Comparison of ENCODE assay signal across 28 cellular contexts in the genomic region with DNA sequence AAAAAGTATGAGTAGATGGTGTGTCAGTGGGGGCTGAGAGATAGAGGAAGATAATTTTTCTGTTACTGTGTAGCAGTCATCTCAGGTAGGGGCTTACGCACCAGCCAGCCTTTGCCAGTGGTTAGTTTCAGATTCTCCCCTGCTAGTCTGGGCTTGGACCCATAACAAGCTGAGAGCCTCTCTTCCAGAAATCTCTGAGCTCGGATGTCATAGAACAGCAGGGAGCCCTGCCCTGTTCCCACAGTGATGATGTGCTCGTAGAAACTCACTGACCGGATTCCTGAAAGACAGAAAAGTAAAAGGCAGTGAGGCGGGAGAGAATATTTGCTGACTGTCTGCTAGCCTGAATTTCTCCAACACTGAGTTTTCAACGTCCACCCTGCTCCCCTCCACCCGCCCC. TPM values are rescaled to one million over a fixed set of nuclear protein-coding genes. Genes with fewer than 3 reads are reported as not detected.
A peak's percentile ranks its signal among the peaks of the same experiment; 100 is the strongest.
DNase-seq lines count a peak whose midpoint lies in the region; ATAC-seq and TF ChIP-seq lines count a peak whose summit lies in the region.
"Had no signal": no experiment of that assay in that cellular context is flagged by ENCODE, and none has a peak within 500 bp of the region (broad histone marks: within the 10 kb centered on the region; RNA-seq: fewer than 3 reads in every experiment).

No MANE protein-coding gene starts in this region.

- H3K9me3 ChIP-seq in left ventricle myocardium inferior (replicated peaks) (no peaks in the 10 kb centered on the region), heart right ventricle (no peaks in the 10 kb centered on the region)
- H3K9me3 ChIP-seq: ascending aorta, Peyer's patch, psoas muscle had no signal

- no peak overlapping the region for H3K4me3 Mint-ChIP-seq in chondrocyte (ENCODE audit: unreplicated experiment)
- H3K4me3 Mint-ChIP-seq: activated CD4-positive, alpha-beta T cell treated with anti-CD3 and anti-CD28 coated beads, Interleukin-2, amount 10 ng/mL, durations not matched to agents 7 days and 5 days; activated naive CD8-positive, alpha-beta T cell had no signal

- no peak for ATAC-seq in heart right ventricle
- no peak for ATAC-seq in HG02642 (IDR thresholded peaks at IDR 0.05; ENCODE audit: poor library complexity, unreplicated experiment)
- ATAC-seq: HCT116, psoas muscle had no signal

- WGBS in heart right ventricle, 2 donors, result 89 to 95% methylated on average over 7 of the region's 7 CpGs

- H3K27me3 ChIP-seq in left ventricle myocardium inferior (ENCODE audit: low read depth) (no peaks in the 10 kb centered on the region), heart right ventricle (no peaks in the 10 kb centered on the region)
- H3K27me3 ChIP-seq: ascending aorta, Peyer's patch had no signal

- H3K4me1 ChIP-seq in left ventricle myocardium inferior (peaks cover 41% of the 10 kb centered on the region), heart right ventricle (peaks cover 0 to 39% (median 9%) of the 10 kb centered on the region in 9 donors)
- H3K4me1 ChIP-seq: Peyer's patch had no signal

- peak overlapping the region; percentile 80 for H3K27ac Mint-ChIP-seq in chondrocyte (ENCODE audit: unreplicated experiment)
- H3K27ac Mint-ChIP-seq: activated CD4-positive, alpha-beta T cell treated with anti-CD3 and anti-CD28 coated beads, Interleukin-2, amount 10 ng/mL, durations not matched to agents 7 days and 5 days; activated naive CD8-positive, alpha-beta T cell had no signal

- intact Hi-C loops in left ventricle myocardium inferior (cut with micrococcal nuclease), result no loop called here
- intact Hi-C loops in heart right ventricle (cut with DNase I), result loop anchor here in 2 of 10 donors (5.0 to 10.0 kb wide), 3 partner anchors 38 to 165 kb away; a partner anchor contains a TSS

- peaks cover 42% of the 10 kb centered on the region for H3K4me1 Mint-ChIP-seq in chondrocyte (ENCODE audit: low read depth)

- no peak for DNase-seq in left ventricle myocardium inferior
- no peak for DNase-seq in heart right ventricle
- no peak for DNase-seq in chondrocyte (ENCODE audit: low spot score)
- peak; percentile 11 for DNase-seq in midbrain (lab: John Stamatoyannopoulos, UW)
- DNase-seq in stromal cell of bone marrow (ENCODE audit: low read depth), result peak; percentile 31
- no peak for DNase-seq in NK-92 treated with Interleukin-12 subunit alpha and Interleukin-12 subunit beta, amount 100 ng/mL, for 24 hours (lab: John Stamatoyannopoulos, UW)
- DNase-seq in DMS 273 (lab: John Stamatoyannopoulos, UW; ENCODE audit: unreplicated experiment), result no peak
- DNase-seq: activated CD4-positive, alpha-beta T cell treated with anti-CD3 and anti-CD28 coated beads, Interleukin-2, amount 10 ng/mL, durations not matched to agents 7 days and 5 days; AML-193; cerebellar nuclear complex; DMS79; effector CD4-positive, alpha-beta T cell; GF-D8; KBM-7; NCI-H1105 treated with DMSO at 0.1 percent for 48 hours; NCI-H2029; NCI-H2227 treated with DMSO at 0.1 percent for 48 hours; NCI-H69; Peyer's patch; psoas muscle; SIG-M5; T-helper 9 cell; trophoblast cell; WERI-Rb-1 had no signal

- TF ChIP-seq CTCF in left ventricle myocardium inferior (IDR thresholded peaks at IDR 0.05; ENCODE audit: borderline replicate concordance) (no peak), heart right ventricle (IDR thresholded peaks at IDR 0.05) (no peak), chondrocyte (IDR thresholded peaks at IDR 0.05) (no peak)

- H3K36me3 Mint-ChIP-seq in chondrocyte (ENCODE audit: low read depth), result peaks cover 30% of the 10 kb centered on the region

- H3K36me3 ChIP-seq in left ventricle myocardium inferior, result peaks cover 82% of the 10 kb centered on the region
- peaks cover 0 to 94% (median 37%) of the 10 kb centered on the region in 9 donors for H3K36me3 ChIP-seq in heart right ventricle

- H3K27ac ChIP-seq in left ventricle myocardium inferior (replicated peaks) (peak overlapping the region; percentile 3), heart right ventricle (no peak overlapping the region)
- H3K27ac ChIP-seq: ascending aorta, Peyer's patch, psoas muscle, WERI-Rb-1 had no signal

- H3K4me3 ChIP-seq in left ventricle myocardium inferior (no peak overlapping the region), heart right ventricle (no peak overlapping the region)
- H3K4me3 ChIP-seq: ascending aorta, Peyer's patch, psoas muscle had no signal

- no peaks in the 10 kb centered on the region for H3K27me3 Mint-ChIP-seq in chondrocyte (ENCODE audit: low read depth)
- H3K27me3 Mint-ChIP-seq: activated CD4-positive, alpha-beta T cell treated with anti-CD3 and anti-CD28 coated beads, Interleukin-2, amount 10 ng/mL, durations not matched to agents 7 days and 5 days; activated naive CD8-positive, alpha-beta T cell had no signal

- H3K9me3 Mint-ChIP-seq in chondrocyte (ENCODE audit: low read depth), result no peaks in the 10 kb centered on the region
- H3K9me3 Mint-ChIP-seq: activated CD4-positive, alpha-beta T cell treated with anti-CD3 and anti-CD28 coated beads, Interleukin-2, amount 10 ng/mL, durations not matched to agents 7 days and 5 days had no signal

RNA-seq across cellular contexts. Expression of a gene that starts 37.2 kb away (rescaled TPM):
- total RNA-seq in left ventricle myocardium inferior (16.4 TPM), heart right ventricle (10 to 100 TPM; 13.8 to 24.2 (median 16.7) TPM), chondrocyte (24.4 to 29.6 TPM (median 26.5 TPM) in 3 replicates)
- polyA plus RNA-seq in heart right ventricle, result 1 to 10 TPM; 6.4 to 9.8 TPM

RNA-seq across cellular contexts. Expression of a gene that starts 40.6 kb away (rescaled TPM):
- total RNA-seq in left ventricle myocardium inferior, result 26.4 TPM
- 10 to 100 TPM; 23.5 to 36.9 (median 27.9) TPM for total RNA-seq in heart right ventricle
- polyA plus RNA-seq in heart right ventricle, result 10 to 100 TPM; 11.7 to 20.1 TPM
- total RNA-seq in chondrocyte, result 53.9 to 63.0 TPM (median 56.3 TPM) in 3 replicates

Comparison
In these comparisons a context has a peak if more than half of its experiments do, and no peak if none do; other contexts are left out.
1. DNase-seq: peak in midbrain (single experiment) and stromal cell of bone marrow (single experiment); none in left ventricle myocardium inferior (single experiment), heart right ventricle (0 of 2), chondrocyte (single experiment), NK-92 treated with Interleukin-12 subunit alpha and Interleukin-12 subunit beta, amount 100 ng/mL, for 24 hours (single experiment) and DMS 273 (single experiment).